27 cellular contexts compared by ENCODE assay signal in genomic region chr1:30314591-30314990, GRCh38.
"Had no signal": no experiment of that assay in that cellular context is flagged by ENCODE, and none has a peak within 500 bp of the region (broad histone marks: within the 10 kb centered on the region; RNA-seq: fewer than 3 reads in every experiment).

No MANE protein-coding gene starts in this region.

- H3K27ac ChIP-seq: epithelial cell of prostate, foreskin keratinocyte, gastroesophageal sphincter, heart left ventricle, hepatocyte, left ventricle myocardium inferior, lower lobe of right lung, parathyroid adenoma, prostate gland, sigmoid colon, stomach, testis, tibial artery, upper lobe of left lung, uterus had no signal

- H2AFZ ChIP-seq: hepatocyte, parathyroid adenoma had no signal

- H3K79me2 ChIP-seq: hepatocyte, parathyroid adenoma had no signal

- H3K9me3 Mint-ChIP-seq: effector memory CD8-positive, alpha-beta T cell; neural crest cell; stimulated activated effector memory CD8-positive, alpha-beta T cell treated with anti-CD3 and anti-CD28 coated beads, Interleukin-12 subunit alpha, Interleukin-12 subunit beta, amount 100 ng/mL, for 72 hours had no signal

- ATAC-seq: effector memory CD8-positive, alpha-beta T cell; esophagus mucosa; foreskin keratinocyte; gastroesophageal sphincter; heart left ventricle; left colon; lower lobe of right lung; naive thymus-derived CD8-positive, alpha-beta T cell; right cardiac atrium; stimulated activated effector memory CD8-positive, alpha-beta T cell treated with anti-CD3 and anti-CD28 coated beads, Interleukin-12 subunit alpha, Interleukin-12 subunit beta, amount 100 ng/mL, for 72 hours had no signal

- H3K4me2 ChIP-seq: hepatocyte had no signal

- H3K9me3 ChIP-seq: lower lobe of right lung, prostate gland, sigmoid colon, testis, upper lobe of left lung, uterus had no signal

- H3K27me3 ChIP-seq: testis, upper lobe of left lung, uterus had no signal

- DNase-seq: cortex of kidney; effector memory CD8-positive, alpha-beta T cell; foreskin keratinocyte; heart left ventricle; kidney glomerular epithelial cell; left colon; left ventricle myocardium inferior; lower lobe of right lung; right cardiac atrium; sigmoid colon; stimulated activated CD4-positive, alpha-beta T cell treated with anti-CD3 and anti-CD28 coated beads, Interleukin-2, amount 100 ng/mL, for 24 hours; stimulated activated CD4-positive, alpha-beta T cell treated with anti-CD3 and anti-CD28 coated beads, Interleukin-4, amount 100 ng/mL, for 24 hours; stimulated activated naive CD4-positive, alpha-beta T cell treated with Interleukin-2 at 50 U/mL for 16 hours; testis; upper lobe of left lung; uterus had no signal

- H3K4me1 ChIP-seq: foreskin keratinocyte, gastroesophageal sphincter, heart left ventricle, left ventricle myocardium inferior, lower lobe of right lung, parathyroid adenoma, prostate gland, sigmoid colon, stomach, testis, tibial artery, upper lobe of left lung, uterus had no signal

- H3K4me1 Mint-ChIP-seq: naive thymus-derived CD8-positive, alpha-beta T cell; neural crest cell; stimulated activated effector memory CD8-positive, alpha-beta T cell treated with anti-CD3 and anti-CD28 coated beads, Interleukin-12 subunit alpha, Interleukin-12 subunit beta, amount 100 ng/mL, for 72 hours had no signal

- H3K36me3 Mint-ChIP-seq: naive thymus-derived CD8-positive, alpha-beta T cell; stimulated activated effector memory CD8-positive, alpha-beta T cell treated with anti-CD3 and anti-CD28 coated beads, Interleukin-12 subunit alpha, Interleukin-12 subunit beta, amount 100 ng/mL, for 72 hours had no signal

- H3K4me3 Mint-ChIP-seq: effector memory CD8-positive, alpha-beta T cell; naive thymus-derived CD8-positive, alpha-beta T cell; neural crest cell; stimulated activated effector memory CD8-positive, alpha-beta T cell treated with anti-CD3 and anti-CD28 coated beads, Interleukin-12 subunit alpha, Interleukin-12 subunit beta, amount 100 ng/mL, for 72 hours had no signal

- H3K4me3 ChIP-seq: gastroesophageal sphincter, heart left ventricle, hepatocyte, left ventricle myocardium inferior, lower lobe of right lung, prostate gland, sigmoid colon, stomach, testis, tibial artery, upper lobe of left lung, uterus had no signal

- H3K27ac Mint-ChIP-seq: effector memory CD8-positive, alpha-beta T cell; naive thymus-derived CD8-positive, alpha-beta T cell; stimulated activated effector memory CD8-positive, alpha-beta T cell treated with anti-CD3 and anti-CD28 coated beads, Interleukin-12 subunit alpha, Interleukin-12 subunit beta, amount 100 ng/mL, for 72 hours had no signal

- H3K36me3 ChIP-seq: gastroesophageal sphincter, heart left ventricle, left ventricle myocardium inferior, lower lobe of right lung, prostate gland, sigmoid colon, stomach, tibial artery, upper lobe of left lung, uterus had no signal

- H3K9ac ChIP-seq: parathyroid adenoma had no signal
